27 cellular contexts compared by ENCODE assay signal in genomic region chr14:72501439-72501838, GRCh38.
A peak's percentile ranks its signal among the peaks of the same experiment; 100 is the strongest.
DNase-seq lines count a peak whose midpoint lies in the region; ATAC-seq, FAIRE-seq and TF ChIP-seq lines count a peak whose summit lies in the region.
"Had no signal": no experiment of that assay in that cellular context is flagged by ENCODE, and none has a peak within 500 bp of the region (broad histone marks: within the 10 kb centered on the region; RNA-seq: fewer than 3 reads in every experiment).

No MANE protein-coding gene starts in this region.

- peak; percentile 62 for FAIRE-seq in GM12892 (lab: Jason Lieb, UNC)
- FAIRE-seq: A204.1, G401.6, GM12891, GM18507 had no signal

- 94 to 98% methylated on average over 5 of the region's 5 CpGs for WGBS in thyroid gland, 2 donors

- intact Hi-C loops in thyroid gland (cut with DNase I), result no loop called here

- H3K4me3 Mint-ChIP-seq in activated CD8-positive, alpha-beta memory T cell treated with anti-CD3 and anti-CD28 coated beads, Interleukin-2, amount 10 ng/mL, durations not matched to agents 7 days and 5 days, result no peak overlapping the region
- H3K4me3 Mint-ChIP-seq: CD14-positive monocyte; CD4-positive, alpha-beta memory T cell; CD4-positive, CD25-positive, alpha-beta regulatory T cell; CD8-positive, alpha-beta memory T cell had no signal

- no peak for TF ChIP-seq CTCF in thyroid gland (IDR thresholded peaks at IDR 0.05)

- DNase-seq in G401 (ENCODE audit: low spot score), result peak; percentile 5
- no peak for DNase-seq in GM12892 (ENCODE audit: insufficient read length)
- no peak for DNase-seq in thyroid gland
- no peak for DNase-seq in activated CD8-positive, alpha-beta memory T cell treated with anti-CD3 and anti-CD28 coated beads, Interleukin-2, amount 10 ng/mL, durations not matched to agents 7 days and 5 days
- DNase-seq in NCI-H526 (lab: John Stamatoyannopoulos, UW), result no peak
- DNase-seq: 8988T; ACHN; BE2C; C1 segment of cervical spinal cord; CD4-positive, alpha-beta memory T cell; CD4-positive, CD25-positive, alpha-beta regulatory T cell; CD8-positive, alpha-beta memory T cell; COR-L47; DMS 273 treated with DMSO at 0.1 percent for 48 hours; DMS153; DMS53; DMS79; DND-41; EL; GF-D8 had no signal

- peaks cover 8% of the 10 kb centered on the region for H3K9me3 Mint-ChIP-seq in activated CD8-positive, alpha-beta memory T cell treated with anti-CD3 and anti-CD28 coated beads, Interleukin-2, amount 10 ng/mL, durations not matched to agents 7 days and 5 days (ENCODE audit: low read depth)

- peaks cover 42% of the 10 kb centered on the region for H3K27me3 Mint-ChIP-seq in activated CD8-positive, alpha-beta memory T cell treated with anti-CD3 and anti-CD28 coated beads, Interleukin-2, amount 10 ng/mL, durations not matched to agents 7 days and 5 days
- H3K27me3 Mint-ChIP-seq: CD4-positive, alpha-beta memory T cell had no signal

- no peaks in the 10 kb centered on the region for H3K36me3 ChIP-seq in thyroid gland
- H3K36me3 ChIP-seq: BE2C, BLaER1 had no signal

- peak overlapping the region in 2 of 3 donors; percentile 71 to 77 for H3K27ac ChIP-seq in thyroid gland
- H3K27ac ChIP-seq: BLaER1 had no signal

- H3K36me3 Mint-ChIP-seq in activated CD8-positive, alpha-beta memory T cell treated with anti-CD3 and anti-CD28 coated beads, Interleukin-2, amount 10 ng/mL, durations not matched to agents 7 days and 5 days, result peaks cover 19% of the 10 kb centered on the region
- H3K36me3 Mint-ChIP-seq: CD14-positive monocyte; CD4-positive, alpha-beta memory T cell; CD4-positive, CD25-positive, alpha-beta regulatory T cell had no signal

- peaks cover 21 to 23% of the 10 kb centered on the region in 2 donors for H3K4me1 ChIP-seq in thyroid gland
- H3K4me1 ChIP-seq: BLaER1 had no signal

- H3K27ac Mint-ChIP-seq in activated CD8-positive, alpha-beta memory T cell treated with anti-CD3 and anti-CD28 coated beads, Interleukin-2, amount 10 ng/mL, durations not matched to agents 7 days and 5 days, result no peak overlapping the region
- H3K27ac Mint-ChIP-seq: CD14-positive monocyte; CD4-positive, alpha-beta memory T cell; CD8-positive, alpha-beta memory T cell had no signal

- no peak overlapping the region for H3K4me3 ChIP-seq in thyroid gland (replicated peaks in 1 of 3)
- H3K4me3 ChIP-seq: BLaER1 had no signal

- TF ChIP-seq POLR2A in GM12892 (IDR thresholded peaks at IDR 0.05; ENCODE audit: low read depth, low read length), result no peak
- no peak for TF ChIP-seq POLR2A in thyroid gland (IDR thresholded peaks at IDR 0.05)
- no peak for TF ChIP-seq POLR2A in GM18505 (IDR thresholded peaks at IDR 0.05; ENCODE audit: borderline replicate concordance, extremely low read depth, insufficient read depth, insufficient read length)

- H3K4me1 Mint-ChIP-seq in activated CD8-positive, alpha-beta memory T cell treated with anti-CD3 and anti-CD28 coated beads, Interleukin-2, amount 10 ng/mL, durations not matched to agents 7 days and 5 days, result peaks cover 2% of the 10 kb centered on the region
- H3K4me1 Mint-ChIP-seq: CD14-positive monocyte; CD4-positive, alpha-beta memory T cell; CD4-positive, CD25-positive, alpha-beta regulatory T cell; CD8-positive, alpha-beta memory T cell had no signal

- CTCF ChIA-PET in activated CD8-positive, alpha-beta memory T cell treated with anti-CD3 and anti-CD28 coated beads, Interleukin-2, amount 10 ng/mL, durations not matched to agents 7 days and 5 days (lab: Charles Lee), result interaction anchor here (1.0 to 5.6 kb wide), 4 partner anchors 11 to 404 kb away, joined by 4 to 27 read pairs (median 6); no protein-coding TSS in a partner anchor

- in situ Hi-C loops in G401 (cut with HindIII; ENCODE audit: low sequenced_read_pairs), result no loop called here

- ATAC-seq in activated CD8-positive, alpha-beta memory T cell treated with anti-CD3 and anti-CD28 coated beads, Interleukin-2, amount 10 ng/mL, durations not matched to agents 7 days and 5 days, result no peak
- no peak for ATAC-seq in GM18505 (IDR thresholded peaks at IDR 0.05; ENCODE audit: unreplicated experiment)

- no peaks in the 10 kb centered on the region for H3K9me3 ChIP-seq in thyroid gland
- H3K9me3 ChIP-seq: BE2C had no signal

- no peaks in the 10 kb centered on the region for H3K27me3 ChIP-seq in thyroid gland
- H3K27me3 ChIP-seq: BLaER1 had no signal
